Comparison of ENCODE assay signal across 1 cellular context in the genomic region with DNA sequence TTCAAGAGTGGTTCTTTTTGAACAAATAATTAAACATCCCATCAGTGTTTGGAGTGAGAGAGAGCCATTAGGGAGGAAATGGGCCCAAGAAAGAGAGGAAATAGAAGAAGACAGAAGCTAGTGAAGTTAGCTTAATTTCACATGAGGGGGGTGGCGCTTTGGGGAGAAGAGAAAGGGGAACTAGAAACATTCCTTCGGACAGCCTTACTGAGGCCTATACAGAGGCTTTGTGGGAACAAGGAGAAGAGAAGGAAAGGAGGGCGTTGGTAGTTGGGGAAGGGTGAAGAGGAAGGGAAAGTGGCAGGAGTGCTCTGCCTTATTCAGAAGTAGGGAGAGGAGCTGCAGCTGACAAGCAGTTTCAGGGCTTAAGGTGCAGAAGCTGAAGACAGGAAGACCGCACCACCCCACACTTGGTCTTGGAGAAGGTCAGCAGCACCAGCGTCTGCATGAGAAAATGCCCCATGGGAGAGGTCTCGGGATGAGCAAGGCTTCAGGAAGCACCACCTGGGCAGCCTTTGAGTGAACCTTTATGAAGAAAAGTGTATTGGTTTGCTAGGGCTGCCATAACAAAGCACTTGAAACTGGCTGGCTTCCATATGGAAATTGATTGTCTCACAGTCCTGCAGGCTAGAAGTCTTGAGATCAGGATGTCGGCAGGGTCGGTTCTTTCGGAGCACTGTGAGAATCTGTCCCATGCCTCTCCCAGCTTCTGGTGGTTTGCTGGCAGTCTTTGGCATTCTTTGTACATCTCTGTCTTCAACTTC.
TF ChIP-seq lines count a peak whose summit lies in the region.

No MANE protein-coding gene starts in this region.

TF ChIP-seq in SK-N-SH, 30 proteins besides CTCF, POLR2A, EP300 and RAD21:
- TF ChIP-seq, protein P1, sequence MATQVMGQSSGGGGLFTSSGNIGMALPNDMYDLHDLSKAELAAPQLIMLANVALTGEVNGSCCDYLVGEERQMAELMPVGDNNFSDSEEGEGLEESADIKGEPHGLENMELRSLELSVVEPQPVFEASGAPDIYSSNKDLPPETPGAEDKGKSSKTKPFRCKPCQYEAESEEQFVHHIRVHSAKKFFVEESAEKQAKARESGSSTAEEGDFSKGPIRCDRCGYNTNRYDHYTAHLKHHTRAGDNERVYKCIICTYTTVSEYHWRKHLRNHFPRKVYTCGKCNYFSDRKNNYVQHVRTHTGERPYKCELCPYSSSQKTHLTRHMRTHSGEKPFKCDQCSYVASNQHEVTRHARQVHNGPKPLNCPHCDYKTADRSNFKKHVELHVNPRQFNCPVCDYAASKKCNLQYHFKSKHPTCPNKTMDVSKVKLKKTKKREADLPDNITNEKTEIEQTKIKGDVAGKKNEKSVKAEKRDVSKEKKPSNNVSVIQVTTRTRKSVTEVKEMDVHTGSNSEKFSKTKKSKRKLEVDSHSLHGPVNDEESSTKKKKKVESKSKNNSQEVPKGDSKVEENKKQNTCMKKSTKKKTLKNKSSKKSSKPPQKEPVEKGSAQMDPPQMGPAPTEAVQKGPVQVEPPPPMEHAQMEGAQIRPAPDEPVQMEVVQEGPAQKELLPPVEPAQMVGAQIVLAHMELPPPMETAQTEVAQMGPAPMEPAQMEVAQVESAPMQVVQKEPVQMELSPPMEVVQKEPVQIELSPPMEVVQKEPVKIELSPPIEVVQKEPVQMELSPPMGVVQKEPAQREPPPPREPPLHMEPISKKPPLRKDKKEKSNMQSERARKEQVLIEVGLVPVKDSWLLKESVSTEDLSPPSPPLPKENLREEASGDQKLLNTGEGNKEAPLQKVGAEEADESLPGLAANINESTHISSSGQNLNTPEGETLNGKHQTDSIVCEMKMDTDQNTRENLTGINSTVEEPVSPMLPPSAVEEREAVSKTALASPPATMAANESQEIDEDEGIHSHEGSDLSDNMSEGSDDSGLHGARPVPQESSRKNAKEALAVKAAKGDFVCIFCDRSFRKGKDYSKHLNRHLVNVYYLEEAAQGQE (IDR thresholded peaks at IDR 0.05; ENCODE audit: low read depth, low read length), result no peak
- TF ChIP-seq, protein P2, sequence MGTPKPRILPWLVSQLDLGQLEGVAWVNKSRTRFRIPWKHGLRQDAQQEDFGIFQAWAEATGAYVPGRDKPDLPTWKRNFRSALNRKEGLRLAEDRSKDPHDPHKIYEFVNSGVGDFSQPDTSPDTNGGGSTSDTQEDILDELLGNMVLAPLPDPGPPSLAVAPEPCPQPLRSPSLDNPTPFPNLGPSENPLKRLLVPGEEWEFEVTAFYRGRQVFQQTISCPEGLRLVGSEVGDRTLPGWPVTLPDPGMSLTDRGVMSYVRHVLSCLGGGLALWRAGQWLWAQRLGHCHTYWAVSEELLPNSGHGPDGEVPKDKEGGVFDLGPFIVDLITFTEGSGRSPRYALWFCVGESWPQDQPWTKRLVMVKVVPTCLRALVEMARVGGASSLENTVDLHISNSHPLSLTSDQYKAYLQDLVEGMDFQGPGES (IDR thresholded peaks at IDR 0.05; ENCODE audit: low read depth, low read length), result no peak
- no peak for TF ChIP-seq FOSL2 (IDR thresholded peaks at IDR 0.05; ENCODE audit: borderline replicate concordance, low read depth)
